1 cellular context compared by ENCODE assay signal in the genomic region with DNA sequence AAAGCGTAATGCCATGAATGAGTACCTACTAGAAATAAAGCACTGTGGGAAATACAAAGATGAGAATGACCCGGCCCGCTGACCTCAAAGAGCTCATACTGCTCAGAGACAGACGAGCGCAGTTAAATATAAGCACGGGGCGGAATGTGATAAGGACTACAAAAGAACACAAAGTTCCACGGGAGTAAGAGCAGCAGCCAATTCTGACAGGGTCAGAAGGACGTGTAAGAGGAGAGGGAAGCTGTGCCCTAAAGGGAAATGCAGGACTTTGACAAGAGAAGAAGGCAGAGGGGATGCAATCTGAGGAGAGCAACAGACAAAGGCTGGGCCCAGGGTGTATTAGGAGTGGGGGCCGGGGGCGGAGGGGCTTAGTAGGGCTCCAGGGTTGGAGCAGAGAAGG.
TF ChIP-seq lines count a peak whose summit lies in the region.

No MANE protein-coding gene starts in this region.

TF ChIP-seq in GM23338, 12 proteins besides CTCF, POLR2A, EP300 and RAD21 (continued from another document):
- TF ChIP-seq, protein P1, sequence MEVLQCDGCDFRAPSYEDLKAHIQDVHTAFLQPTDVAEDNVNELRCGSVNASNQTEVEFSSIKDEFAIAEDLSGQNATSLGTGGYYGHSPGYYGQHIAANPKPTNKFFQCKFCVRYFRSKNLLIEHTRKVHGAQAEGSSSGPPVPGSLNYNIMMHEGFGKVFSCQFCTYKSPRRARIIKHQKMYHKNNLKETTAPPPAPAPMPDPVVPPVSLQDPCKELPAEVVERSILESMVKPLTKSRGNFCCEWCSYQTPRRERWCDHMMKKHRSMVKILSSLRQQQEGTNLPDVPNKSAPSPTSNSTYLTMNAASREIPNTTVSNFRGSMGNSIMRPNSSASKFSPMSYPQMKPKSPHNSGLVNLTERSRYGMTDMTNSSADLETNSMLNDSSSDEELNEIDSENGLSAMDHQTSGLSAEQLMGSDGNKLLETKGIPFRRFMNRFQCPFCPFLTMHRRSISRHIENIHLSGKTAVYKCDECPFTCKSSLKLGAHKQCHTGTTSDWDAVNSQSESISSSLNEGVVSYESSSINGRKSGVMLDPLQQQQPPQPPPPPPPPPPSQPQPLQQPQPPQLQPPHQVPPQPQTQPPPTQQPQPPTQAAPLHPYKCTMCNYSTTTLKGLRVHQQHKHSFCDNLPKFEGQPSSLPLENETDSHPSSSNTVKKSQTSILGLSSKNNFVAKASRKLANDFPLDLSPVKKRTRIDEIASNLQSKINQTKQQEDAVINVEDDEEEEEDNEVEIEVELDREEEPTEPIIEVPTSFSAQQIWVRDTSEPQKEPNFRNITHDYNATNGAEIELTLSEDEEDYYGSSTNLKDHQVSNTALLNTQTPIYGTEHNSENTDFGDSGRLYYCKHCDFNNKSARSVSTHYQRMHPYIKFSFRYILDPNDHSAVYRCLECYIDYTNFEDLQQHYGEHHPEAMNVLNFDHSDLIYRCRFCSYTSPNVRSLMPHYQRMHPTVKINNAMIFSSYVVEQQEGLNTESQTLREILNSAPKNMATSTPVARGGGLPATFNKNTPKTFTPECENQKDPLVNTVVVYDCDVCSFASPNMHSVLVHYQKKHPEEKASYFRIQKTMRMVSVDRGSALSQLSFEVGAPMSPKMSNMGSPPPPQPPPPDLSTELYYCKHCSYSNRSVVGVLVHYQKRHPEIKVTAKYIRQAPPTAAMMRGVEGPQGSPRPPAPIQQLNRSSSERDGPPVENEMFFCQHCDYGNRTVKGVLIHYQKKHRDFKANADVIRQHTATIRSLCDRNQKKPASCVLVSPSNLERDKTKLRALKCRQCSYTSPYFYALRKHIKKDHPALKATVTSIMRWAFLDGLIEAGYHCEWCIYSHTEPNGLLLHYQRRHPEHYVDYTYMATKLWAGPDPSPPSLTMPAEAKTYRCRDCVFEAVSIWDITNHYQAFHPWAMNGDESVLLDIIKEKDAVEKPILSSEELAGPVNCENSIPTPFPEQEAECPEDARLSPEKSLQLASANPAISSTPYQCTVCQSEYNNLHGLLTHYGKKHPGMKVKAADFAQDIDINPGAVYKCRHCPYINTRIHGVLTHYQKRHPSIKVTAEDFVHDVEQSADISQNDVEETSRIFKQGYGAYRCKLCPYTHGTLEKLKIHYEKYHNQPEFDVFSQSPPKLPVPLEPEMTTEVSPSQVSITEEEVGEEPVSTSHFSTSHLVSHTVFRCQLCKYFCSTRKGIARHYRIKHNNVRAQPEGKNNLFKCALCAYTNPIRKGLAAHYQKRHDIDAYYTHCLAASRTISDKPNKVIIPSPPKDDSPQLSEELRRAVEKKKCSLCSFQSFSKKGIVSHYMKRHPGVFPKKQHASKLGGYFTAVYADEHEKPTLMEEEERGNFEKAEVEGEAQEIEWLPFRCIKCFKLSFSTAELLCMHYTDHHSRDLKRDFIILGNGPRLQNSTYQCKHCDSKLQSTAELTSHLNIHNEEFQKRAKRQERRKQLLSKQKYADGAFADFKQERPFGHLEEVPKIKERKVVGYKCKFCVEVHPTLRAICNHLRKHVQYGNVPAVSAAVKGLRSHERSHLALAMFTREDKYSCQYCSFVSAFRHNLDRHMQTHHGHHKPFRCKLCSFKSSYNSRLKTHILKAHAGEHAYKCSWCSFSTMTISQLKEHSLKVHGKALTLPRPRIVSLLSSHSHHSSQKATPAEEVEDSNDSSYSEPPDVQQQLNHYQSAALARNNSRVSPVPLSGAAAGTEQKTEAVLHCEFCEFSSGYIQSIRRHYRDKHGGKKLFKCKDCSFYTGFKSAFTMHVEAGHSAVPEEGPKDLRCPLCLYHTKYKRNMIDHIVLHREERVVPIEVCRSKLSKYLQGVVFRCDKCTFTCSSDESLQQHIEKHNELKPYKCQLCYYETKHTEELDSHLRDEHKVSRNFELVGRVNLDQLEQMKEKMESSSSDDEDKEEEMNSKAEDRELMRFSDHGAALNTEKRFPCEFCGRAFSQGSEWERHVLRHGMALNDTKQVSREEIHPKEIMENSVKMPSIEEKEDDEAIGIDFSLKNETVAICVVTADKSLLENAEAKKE (CRISPR knock-in tag; IDR thresholded peaks at IDR 0.05), result no peak
- no peak for TF ChIP-seq POLR2AphosphoS5 (IDR thresholded peaks at IDR 0.05; ENCODE audit: low read depth)
- TF ChIP-seq ZNF331 (CRISPR knock-in tag; IDR thresholded peaks at IDR 0.05; ENCODE audit: low read depth), result no peak
- no peak for TF ChIP-seq CREB1 (CRISPR knock-in tag; IDR thresholded peaks at IDR 0.05; ENCODE audit: low read depth)
- TF ChIP-seq, protein P2, sequence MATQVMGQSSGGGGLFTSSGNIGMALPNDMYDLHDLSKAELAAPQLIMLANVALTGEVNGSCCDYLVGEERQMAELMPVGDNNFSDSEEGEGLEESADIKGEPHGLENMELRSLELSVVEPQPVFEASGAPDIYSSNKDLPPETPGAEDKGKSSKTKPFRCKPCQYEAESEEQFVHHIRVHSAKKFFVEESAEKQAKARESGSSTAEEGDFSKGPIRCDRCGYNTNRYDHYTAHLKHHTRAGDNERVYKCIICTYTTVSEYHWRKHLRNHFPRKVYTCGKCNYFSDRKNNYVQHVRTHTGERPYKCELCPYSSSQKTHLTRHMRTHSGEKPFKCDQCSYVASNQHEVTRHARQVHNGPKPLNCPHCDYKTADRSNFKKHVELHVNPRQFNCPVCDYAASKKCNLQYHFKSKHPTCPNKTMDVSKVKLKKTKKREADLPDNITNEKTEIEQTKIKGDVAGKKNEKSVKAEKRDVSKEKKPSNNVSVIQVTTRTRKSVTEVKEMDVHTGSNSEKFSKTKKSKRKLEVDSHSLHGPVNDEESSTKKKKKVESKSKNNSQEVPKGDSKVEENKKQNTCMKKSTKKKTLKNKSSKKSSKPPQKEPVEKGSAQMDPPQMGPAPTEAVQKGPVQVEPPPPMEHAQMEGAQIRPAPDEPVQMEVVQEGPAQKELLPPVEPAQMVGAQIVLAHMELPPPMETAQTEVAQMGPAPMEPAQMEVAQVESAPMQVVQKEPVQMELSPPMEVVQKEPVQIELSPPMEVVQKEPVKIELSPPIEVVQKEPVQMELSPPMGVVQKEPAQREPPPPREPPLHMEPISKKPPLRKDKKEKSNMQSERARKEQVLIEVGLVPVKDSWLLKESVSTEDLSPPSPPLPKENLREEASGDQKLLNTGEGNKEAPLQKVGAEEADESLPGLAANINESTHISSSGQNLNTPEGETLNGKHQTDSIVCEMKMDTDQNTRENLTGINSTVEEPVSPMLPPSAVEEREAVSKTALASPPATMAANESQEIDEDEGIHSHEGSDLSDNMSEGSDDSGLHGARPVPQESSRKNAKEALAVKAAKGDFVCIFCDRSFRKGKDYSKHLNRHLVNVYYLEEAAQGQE (IDR thresholded peaks at IDR 0.05; ENCODE audit: unreplicated experiment), result no peak
- TF ChIP-seq EZH2 (IDR thresholded peaks at IDR 0.05; ENCODE audit: low read depth, unreplicated experiment), result no peak
- TF ChIP-seq NANOG (IDR thresholded peaks at IDR 0.05; ENCODE audit: borderline replicate concordance), result no peak
- no peak for TF ChIP-seq ZNF114 (CRISPR knock-in tag; IDR thresholded peaks at IDR 0.05)
TF ChIP-seq in GM23338: peak in this region for 0.
